Comparison of ENCODE assay signal across 8 cellular contexts in the genomic region with DNA sequence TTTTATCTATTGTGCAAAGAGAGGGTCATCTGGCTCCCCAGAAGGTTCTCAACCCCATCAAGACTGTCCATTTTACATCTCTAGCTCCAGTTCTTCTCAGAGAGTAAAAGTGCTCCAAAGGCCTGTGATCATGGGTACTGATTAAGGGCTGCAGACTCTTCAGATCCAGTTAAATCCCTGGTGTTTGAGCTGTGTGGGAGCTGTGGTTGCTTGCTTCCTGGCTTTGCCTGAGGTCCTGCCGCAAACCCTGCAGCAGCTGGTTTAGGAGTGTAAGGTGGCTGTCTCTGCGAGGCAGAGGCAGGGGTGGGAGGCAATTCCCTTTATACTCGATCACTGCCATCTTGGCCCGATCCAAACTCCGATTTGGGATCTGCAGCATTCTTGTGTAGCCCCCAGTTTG. TPM values are rescaled to one million over a fixed set of nuclear protein-coding genes. Genes with fewer than 3 reads are reported as not detected.
DNase-seq lines count a peak whose midpoint lies in the region; ATAC-seq, FAIRE-seq and TF ChIP-seq lines count a peak whose summit lies in the region.

No MANE protein-coding gene starts in this region.

- no peak for FAIRE-seq in HepG2 (lab: Jason Lieb, UNC)

- peak overlapping the region; percentile 88 to 99 for H3K27ac Mint-ChIP-seq in activated naive CD4-positive, alpha-beta T cell treated with anti-CD3 and anti-CD28 coated beads, Interleukin-2, amount 50 U/mL, for 72 hours

- POLR2A ChIA-PET in HepG2 (lab: Yijun Ruan, JAX), result interaction anchor here (1.0 to 2.1 kb wide), 4 partner anchors 46 to 213 kb away, joined by 3 to 20 read pairs (median 6); a partner anchor contains a TSS

- H3K4me2 ChIP-seq in HepG2 (ENCODE audit: low read depth, low read length), result peak overlapping the region; percentile 94

- peak overlapping the region; percentile 85 for H3K9ac ChIP-seq in HepG2 (ENCODE audit: insufficient read depth, low read depth, low read length)

- peaks cover 10% of the 10 kb centered on the region for H3K36me3 ChIP-seq in cardiac muscle cell
- peaks cover 0 to 5% of the 10 kb centered on the region in 2 experiments; a peak in 2 of 5 replicates for H3K36me3 ChIP-seq in HepG2 (replicated peaks in 1 of 2; ENCODE audit: control insufficient read depth in 1 of 2, insufficient read depth in 2 of 2, low read length in 2 of 2)
- peaks cover 0 to 19% (median 0%) of the 10 kb centered on the region in 4 donors for H3K36me3 ChIP-seq in upper lobe of left lung

- DNase-seq in cardiac muscle cell (ENCODE audit: low read depth in 1 of 2, low spot score in 1 of 2) (peak; percentile 19 to 46), left cardiac atrium (no peak), HepG2 (ENCODE audit: low spot score) (no peak), upper lobe of left lung (no peak), NCI-H510A treated with DMSO at 0.1 percent for 48 hours (lab: John Stamatoyannopoulos, UW) (no peak), AML-193 (lab: John Stamatoyannopoulos, UW) (no peak)
- no peak for DNase-seq in activated naive CD4-positive, alpha-beta T cell treated with anti-CD3 and anti-CD28 coated beads, Interleukin-2, amount 50 U/mL, for 72 hours (ENCODE audit: low spot score in 2 of 2)
- DNase-seq in stimulated activated naive CD4-positive, alpha-beta T cell (lab: John Stamatoyannopoulos, UW), result no peak

- TF ChIP-seq POLR2A in HepG2 (IDR thresholded peaks at IDR 0.05; ENCODE audit: insufficient read depth in 1 of 2, low read depth in 2 of 2, low read length in 2 of 2), result no peak
- no peak for TF ChIP-seq POLR2A in upper lobe of left lung (IDR thresholded peaks at IDR 0.05)

- H3K9me3 ChIP-seq in cardiac muscle cell (ENCODE audit: low read depth), result no peaks in the 10 kb centered on the region
- no peaks in the 10 kb centered on the region for H3K9me3 ChIP-seq in HepG2 (ENCODE audit: low read length)
- no peaks in the 10 kb centered on the region for H3K9me3 ChIP-seq in upper lobe of left lung

- intact Hi-C loops in left cardiac atrium (cut with DNase I) (loop anchor here (5.0 to 10.0 kb wide), 4 partner anchors 60 to 150 kb away; a partner anchor contains a TSS), HepG2 (cut with micrococcal nuclease; ENCODE audit: unreplicated experiment) (loop anchor here (5.0 to 10.0 kb wide), 2 partner anchors 200 to 297 kb away; a partner anchor contains a TSS)

- H2AFZ ChIP-seq in HepG2 (ENCODE audit: low read length), result no peak overlapping the region

- no peaks in the 10 kb centered on the region; the same call in 1 of the 2 replicates for H4K20me1 ChIP-seq in HepG2 (ENCODE audit: insufficient read depth, low read length)

- ATAC-seq in left cardiac atrium (no peak), HepG2 (peak; percentile 7; the same call in 1 of the 3 replicates), upper lobe of left lung (ENCODE audit: low FRiP score in 2 of 2) (no peak)
- no peak for ATAC-seq in activated naive CD4-positive, alpha-beta T cell treated with anti-CD3 and anti-CD28 coated beads, Interleukin-2, amount 50 U/mL, for 72 hours

- peaks cover 11% of the 10 kb centered on the region for H3K4me1 ChIP-seq in cardiac muscle cell (ENCODE audit: low read depth)
- H3K4me1 ChIP-seq in HepG2 (ENCODE audit: insufficient read depth, low read length), result peaks cover 18% of the 10 kb centered on the region
- peaks cover 14 to 26% (median 19%) of the 10 kb centered on the region in 4 donors for H3K4me1 ChIP-seq in upper lobe of left lung

- H3K27me3 ChIP-seq in cardiac muscle cell (no peaks in the 10 kb centered on the region), HepG2 (ENCODE audit: control insufficient read depth in 1 of 2, insufficient read depth in 2 of 2, low read length in 2 of 2) (peaks cover 0 to 4% of the 10 kb centered on the region in 2 experiments; a peak in 2 of 5 replicates), upper lobe of left lung (no peaks in the 10 kb centered on the region)

- H3K27ac ChIP-seq in cardiac muscle cell (peak overlapping the region; percentile 82), HepG2 (ENCODE audit: extremely low read length, insufficient read depth, low read length) (peak overlapping the region; percentile 77), upper lobe of left lung (peak overlapping the region in 2 of 4 donors; percentile 92 to 94)

- TF ChIP-seq RAD21 in HepG2 (CRISPR knock-in tag; IDR thresholded peaks at IDR 0.05), result no peak

- no TSS peak for BruUV-seq in HepG2 (replicated peaks; lab: Mats Ljungman, UMichigan)

- CTCF ChIA-PET in HepG2 (lab: Yijun Ruan, JAX; ENCODE audit: low intra/inter-chr PET ratio, low total read pairs), result no interaction called here

- no peak for TF ChIP-seq CTCF in cardiac muscle cell (IDR thresholded peaks at IDR 0.05; ENCODE audit: low read depth, low read length)
- TF ChIP-seq CTCF in HepG2 (CRISPR knock-in tag; IDR thresholded peaks at IDR 0.05), result no peak
- no peak for TF ChIP-seq CTCF in upper lobe of left lung (IDR thresholded peaks at IDR 0.05)

- in situ Hi-C loops in HepG2 (cut with HindIII; ENCODE audit: extremely low pct_ligation_motif_present, low pct_unique_long_range_greater_than_20kb), result loop anchor here (5.0 kb wide), 1 partner anchor 135 kb away; no protein-coding TSS in a partner anchor

- H3K4me3 ChIP-seq in cardiac muscle cell (peak overlapping the region; percentile 61), HepG2 (replicated peaks in 1 of 3; ENCODE audit: insufficient read depth in 1 of 3, low read depth in 2 of 3, low read length in 3 of 3) (peak overlapping the region; percentile 63 to 81 (median 66)), upper lobe of left lung (peak overlapping the region; percentile 78 to 95 (median 85))

- whole genome bisulfite sequencing in HepG2 (ENCODE audit: low lambda C conversion rate), result 29% methylated on average over 4 of the region's 5 CpGs
- WGBS in upper lobe of left lung, 2 donors, result 21 to 28% methylated on average over 4 to 5 of the region's 5 CpGs

- H3K36me3 Mint-ChIP-seq in activated naive CD4-positive, alpha-beta T cell treated with anti-CD3 and anti-CD28 coated beads, Interleukin-2, amount 50 U/mL, for 72 hours, result peaks cover 28 to 35% of the 10 kb centered on the region in 2 donors

- no peaks in the 10 kb centered on the region for H3K9me3 Mint-ChIP-seq in activated naive CD4-positive, alpha-beta T cell treated with anti-CD3 and anti-CD28 coated beads, Interleukin-2, amount 50 U/mL, for 72 hours

- peaks cover 22% of the 10 kb centered on the region for H3K79me2 ChIP-seq in HepG2 (ENCODE audit: insufficient read depth, low read length)

- TF ChIP-seq EP300 in HepG2 (IDR thresholded peaks at IDR 0.05; ENCODE audit: low read depth in 2 of 2, low read length in 2 of 2) (no peak), HepG2 (CRISPR knock-in tag; IDR thresholded peaks at IDR 0.05; ENCODE audit: borderline replicate concordance) (no peak), upper lobe of left lung (IDR thresholded peaks at IDR 0.05) (no peak)

RNA-seq across cellular contexts. Expression of a gene that starts 1.2 kb away (rescaled TPM):
- 52.1 and 100 TPM in 2 replicates for total RNA-seq in cardiac muscle cell
- 62.1 and 108 TPM in 2 replicates for polyA plus RNA-seq in cardiac muscle cell
- total RNA-seq in left cardiac atrium, result 10 to 100 TPM; 40.0 to 48.6 TPM
- total RNA-seq in activated naive CD4-positive, alpha-beta T cell treated with anti-CD3 and anti-CD28 coated beads, Interleukin-2, amount 50 U/mL, for 72 hours, result 100 to 1,000 TPM in 1 of 2 donors, 10 to 100 TPM in 1; 92.4 to 104 TPM
- total RNA-seq in HepG2 (2016; rRNA removed; fragmentation: Illumina TruSeq; extraction: Trizol), result 90.0 and 97.9 TPM in 2 replicates
- 29.1 and 29.3 TPM in 2 replicates for total RNA-seq in HepG2 (2016; cell fraction: cytosol; rRNA removed; fragmentation: Illumina TruSeq; extraction: Trizol; ENCODE audit: low read depth)
- total RNA-seq in HepG2 (2016; cell fraction: insoluble cytoplasmic fraction; rRNA removed; fragmentation: Illumina TruSeq; extraction: Trizol), result 79.3 and 102 TPM in 2 replicates
- total RNA-seq in HepG2 (2016; cell fraction: membrane; rRNA removed; fragmentation: Illumina TruSeq; extraction: Trizol), result 33.0 and 35.7 TPM in 2 replicates
- total RNA-seq in HepG2 (2016; cell fraction: nucleus; rRNA removed; fragmentation: Illumina TruSeq; extraction: Trizol), result 31.5 and 38.4 TPM in 2 replicates
- 53.7 and 59.4 TPM in 2 replicates for polyA plus RNA-seq in HepG2 (2011; rRNA removed)
- 36.2 and 46.4 TPM in 2 replicates for polyA plus RNA-seq in HepG2 (2011; cell fraction: cytosol; rRNA removed)
- 17.6 and 20.3 TPM in 2 replicates for polyA plus RNA-seq in HepG2 (2011; cell fraction: nucleus; rRNA removed)
- polyA plus RNA-seq in HepG2 (2012), result 27.7 and 47.0 TPM in 2 replicates
- 24.1 and 27.6 TPM in 2 replicates for polyA plus RNA-seq in HepG2 (2016; cell fraction: cytosol; fragmentation: Illumina TruSeq; extraction: Trizol; ENCODE audit: low read depth)
- 114 and 118 TPM in 2 replicates for polyA plus RNA-seq in HepG2 (2016; cell fraction: insoluble cytoplasmic fraction; fragmentation: Illumina TruSeq; extraction: Trizol; ENCODE audit: low read depth)
- polyA plus RNA-seq in HepG2 (2016; cell fraction: membrane; fragmentation: Illumina TruSeq; extraction: Trizol; ENCODE audit: low read depth), result 26.3 and 30.4 TPM in 2 replicates
- 68.9 and 72.4 TPM in 2 replicates for polyA plus RNA-seq in HepG2 (2016; cell fraction: nucleus; fragmentation: Illumina TruSeq; extraction: Trizol; ENCODE audit: insufficient read depth, low read depth)
- polyA minus RNA-seq in HepG2 (2011; rRNA and poly(A)+ RNA removed; ENCODE audit: low replicate concordance), result 33.6 and 93.6 TPM in 2 replicates
- polyA minus RNA-seq in HepG2 (2011; cell fraction: cytosol; rRNA and poly(A)+ RNA removed), result 22.0 and 32.7 TPM in 2 replicates
- polyA minus RNA-seq in HepG2 (2011; cell fraction: nucleus; rRNA and poly(A)+ RNA removed), result 27.2 and 31.0 TPM in 2 replicates
- total RNA-seq in upper lobe of left lung, result 10 to 100 TPM; 12.6 to 49.2 (median 22.8) TPM

RNA-seq across cellular contexts. Expression of a gene that starts 26.3 kb away (rescaled TPM):
- total RNA-seq in cardiac muscle cell (45.8 and 60.2 TPM in 2 replicates), left cardiac atrium (10 to 100 TPM; 14.4 to 15.8 TPM), HepG2 (2016; rRNA removed; fragmentation: Illumina TruSeq; extraction: Trizol) (under 0.01 TPM in 1 of 2 replicates, not detected in the other), upper lobe of left lung (10 to 100 TPM in 4 of 6 donors, 1 to 10 TPM in 2; 9.2 to 32.2 (median 12.8) TPM)
- polyA plus RNA-seq in cardiac muscle cell (16.0 and 19.8 TPM in 2 replicates), HepG2 (2011; rRNA removed) (0.01 and 0.03 TPM in 2 replicates)
- 1 to 10 TPM in 1 of 2 donors, under 1 TPM in 1; 0.82 to 2.1 TPM for total RNA-seq in activated naive CD4-positive, alpha-beta T cell treated with anti-CD3 and anti-CD28 coated beads, Interleukin-2, amount 50 U/mL, for 72 hours
- total RNA-seq in HepG2 (2016; cell fraction: cytosol; rRNA removed; fragmentation: Illumina TruSeq; extraction: Trizol; ENCODE audit: low read depth), result not detected in 2 replicates
- not detected in 2 replicates for total RNA-seq in HepG2 (2016; cell fraction: insoluble cytoplasmic fraction; rRNA removed; fragmentation: Illumina TruSeq; extraction: Trizol)
- total RNA-seq in HepG2 (2016; cell fraction: membrane; rRNA removed; fragmentation: Illumina TruSeq; extraction: Trizol), result not detected in 2 replicates
- 0.06 TPM in 1 of 2 replicates, not detected in the other for total RNA-seq in HepG2 (2016; cell fraction: nucleus; rRNA removed; fragmentation: Illumina TruSeq; extraction: Trizol)
- polyA plus RNA-seq in HepG2 (2011; cell fraction: cytosol; rRNA removed), result 0.01 TPM in 2 replicates
- polyA plus RNA-seq in HepG2 (2011; cell fraction: nucleus; rRNA removed), result 0.08 and 0.12 TPM in 2 replicates
- polyA plus RNA-seq in HepG2 (2012), result 0.03 and 0.09 TPM in 2 replicates
- not detected in 2 replicates for polyA plus RNA-seq in HepG2 (2016; cell fraction: cytosol; fragmentation: Illumina TruSeq; extraction: Trizol; ENCODE audit: low read depth)
- not detected in 2 replicates for polyA plus RNA-seq in HepG2 (2016; cell fraction: insoluble cytoplasmic fraction; fragmentation: Illumina TruSeq; extraction: Trizol; ENCODE audit: low read depth)
- not detected in 2 replicates for polyA plus RNA-seq in HepG2 (2016; cell fraction: membrane; fragmentation: Illumina TruSeq; extraction: Trizol; ENCODE audit: low read depth)
- polyA plus RNA-seq in HepG2 (2016; cell fraction: nucleus; fragmentation: Illumina TruSeq; extraction: Trizol; ENCODE audit: insufficient read depth, low read depth), result not detected in 2 replicates
- 0.07 and 0.16 TPM in 2 replicates for polyA minus RNA-seq in HepG2 (2011; rRNA and poly(A)+ RNA removed; ENCODE audit: low replicate concordance)
- 0.10 TPM in 1 of 2 replicates, not detected in the other for polyA minus RNA-seq in HepG2 (2011; cell fraction: cytosol; rRNA and poly(A)+ RNA removed)
- 0.12 and 0.13 TPM in 2 replicates for polyA minus RNA-seq in HepG2 (2011; cell fraction: nucleus; rRNA and poly(A)+ RNA removed)

Comparison
In these comparisons a context has a peak if more than half of its experiments do, and no peak if none do; other contexts are left out.
1. DNase-seq: peak in cardiac muscle cell (2 of 2); none in left cardiac atrium (single experiment), activated naive CD4-positive, alpha-beta T cell treated with anti-CD3 and anti-CD28 coated beads, Interleukin-2, amount 50 U/mL, for 72 hours (0 of 2), HepG2 (single experiment), upper lobe of left lung (0 of 2), NCI-H510A treated with DMSO at 0.1 percent for 48 hours (single experiment), AML-193 (0 of 2) and stimulated activated naive CD4-positive, alpha-beta T cell (0 of 6).
2. Peak in every context shown above with its lines, with median percentiles within 50 percentile points of each other: H3K4me3 ChIP-seq.